ENCODE assay signal across 12 cellular contexts in the genomic region with DNA sequence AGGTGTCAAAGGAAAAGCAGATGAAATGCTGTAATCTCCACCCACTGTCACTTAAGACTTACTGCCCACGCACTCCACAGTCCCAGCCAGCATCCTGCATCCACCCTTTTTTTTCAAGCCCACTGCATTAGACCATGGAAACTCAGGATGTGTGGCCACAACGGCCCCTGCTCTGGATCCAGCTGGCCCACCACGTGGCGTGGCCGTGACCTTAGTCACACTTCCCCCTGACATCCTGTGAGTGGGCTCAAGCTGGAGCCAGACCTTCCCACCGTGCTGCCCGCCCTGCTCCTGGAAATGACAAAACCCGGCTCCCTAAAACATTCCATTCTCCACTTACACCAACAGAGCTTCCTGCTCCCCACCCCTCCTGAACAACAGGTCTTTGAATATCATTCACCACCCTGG.
DNase-seq lines count a peak whose midpoint lies in the region; ATAC-seq, FAIRE-seq and TF ChIP-seq lines count a peak whose summit lies in the region.
"Had no signal": no experiment of that assay in that cellular context is flagged by ENCODE, and none has a peak within 500 bp of the region (broad histone marks: within the 10 kb centered on the region; RNA-seq: fewer than 3 reads in every experiment).

No MANE protein-coding gene starts in this region.

- in situ Hi-C loops in HepG2 (cut with HindIII; ENCODE audit: extremely low pct_ligation_motif_present, low pct_unique_long_range_greater_than_20kb) = no loop called here

- TF ChIP-seq EP300 in HepG2 (IDR thresholded peaks at IDR 0.05; ENCODE audit: low read depth in 2 of 2, low read length in 2 of 2) (no peak), HepG2 (CRISPR knock-in tag; IDR thresholded peaks at IDR 0.05; ENCODE audit: borderline replicate concordance) (no peak)

- TF ChIP-seq POLR2A in right lobe of liver (IDR thresholded peaks at IDR 0.05) (no peak), HepG2 (IDR thresholded peaks at IDR 0.05; ENCODE audit: insufficient read depth in 1 of 2, low read depth in 2 of 2, low read length in 2 of 2) (no peak)

- H3K36me3 ChIP-seq in right lobe of liver = no peaks in the 10 kb centered on the region
- no peaks in the 10 kb centered on the region; a peak in 1 of 5 replicates for H3K36me3 ChIP-seq in HepG2 (replicated peaks in 1 of 2; ENCODE audit: control insufficient read depth in 1 of 2, insufficient read depth in 2 of 2, low read length in 2 of 2)
- no peaks in the 10 kb centered on the region for H3K36me3 ChIP-seq in bronchial epithelial cell (ENCODE audit: control insufficient read depth, insufficient read depth, low read length)
- H3K36me3 ChIP-seq in keratinocyte (ENCODE audit: control insufficient read depth in 2 of 2, extremely low read depth in 1 of 2, insufficient read depth in 2 of 2, low read length in 2 of 2) = peaks cover 0 to 1% of the 10 kb centered on the region in 2 experiments
- no peaks in the 10 kb centered on the region for H3K36me3 ChIP-seq in upper lobe of right lung
- H3K36me3 ChIP-seq: BLaER1 had no signal

- H3K9me3 ChIP-seq in right lobe of liver (no peaks in the 10 kb centered on the region), HepG2 (ENCODE audit: low read length) (no peaks in the 10 kb centered on the region), keratinocyte (ENCODE audit: control insufficient read depth, low read depth, low read length) (no peaks in the 10 kb centered on the region), upper lobe of right lung (no peaks in the 10 kb centered on the region)

- intact Hi-C loops in right lobe of liver (cut with DNase I) = no loop called here
- intact Hi-C loops in HepG2 (cut with micrococcal nuclease; ENCODE audit: unreplicated experiment) = no loop called here
- intact Hi-C loops in upper lobe of right lung (cut with DNase I) = no loop called here

- H3K79me2 ChIP-seq in HepG2 (ENCODE audit: insufficient read depth, low read length) (peaks cover 2% of the 10 kb centered on the region), keratinocyte (ENCODE audit: control insufficient read depth, insufficient read depth, low read length) (peaks cover 63% of the 10 kb centered on the region)

- H2AFZ ChIP-seq in HepG2 (ENCODE audit: low read length) (no peak overlapping the region), keratinocyte (ENCODE audit: control insufficient read depth, low read length) (no peak overlapping the region)

- H3K27ac ChIP-seq in right lobe of liver (no peak overlapping the region), HepG2 (ENCODE audit: extremely low read length, insufficient read depth, low read length) (no peak overlapping the region), keratinocyte (ENCODE audit: control insufficient read depth, insufficient read depth, low read length) (peak overlapping the region; percentile 82), upper lobe of right lung (peak overlapping the region; percentile 24)
- H3K27ac ChIP-seq: BLaER1 had no signal

- no peak for DNase-seq in right lobe of liver
- DNase-seq in HepG2 (ENCODE audit: low spot score) = no peak
- peak; percentile 60 for DNase-seq in bronchial epithelial cell (ENCODE audit: low read depth)
- no peak for DNase-seq in keratinocyte (ENCODE audit: low read depth, low spot score)
- DNase-seq in upper lobe of right lung = peak; percentile 64
- no peak for DNase-seq in GM19239 (ENCODE audit: insufficient read length, low spot score)
- DNase-seq in amniotic stem cell (lab: John Stamatoyannopoulos, UW) = no peak
- DNase-seq: NCI-H187 had no signal

- BruUV-seq in HepG2 (replicated peaks; lab: Mats Ljungman, UMichigan) = no TSS peak

- H3K9me1 ChIP-seq in keratinocyte (ENCODE audit: control insufficient read depth, extremely low read depth, insufficient read depth, low read length) = no peaks in the 10 kb centered on the region

- 44% methylated on average over 4 of the region's 8 CpGs for WGBS in right lobe of liver (ENCODE audit: insufficient coverage, low coverage, low lambda C conversion rate, missing lambda C conversion rate)
- 97% methylated on average over 5 of the region's 8 CpGs for whole genome bisulfite sequencing in HepG2 (ENCODE audit: low lambda C conversion rate)

- CTCF ChIA-PET in HepG2 (lab: Yijun Ruan, JAX; ENCODE audit: low intra/inter-chr PET ratio, low total read pairs) = no interaction called here

- H4K20me1 ChIP-seq in HepG2 (ENCODE audit: insufficient read depth, low read length) (no peaks in the 10 kb centered on the region), keratinocyte (ENCODE audit: control insufficient read depth, extremely low read depth, insufficient read depth, low read length) (no peaks in the 10 kb centered on the region)
- H4K20me1 ChIP-seq: BLaER1 had no signal

- ATAC-seq in right lobe of liver = peak in 3 of 4 donors; percentile 10 to 66 (median 64)
- no peak for ATAC-seq in HepG2
- peak; percentile 73 for ATAC-seq in upper lobe of right lung
- ATAC-seq in GM21717 (IDR thresholded peaks at IDR 0.05; ENCODE audit: unreplicated experiment) = no peak

- POLR2A ChIA-PET in HepG2 (lab: Yijun Ruan, JAX) = no interaction called here

- no peak for TF ChIP-seq RAD21 in HepG2 (CRISPR knock-in tag; IDR thresholded peaks at IDR 0.05)

- dilution Hi-C loops in keratinocyte (cut with MboI; ENCODE audit: extremely low pct_ligation_motif_present, low sequenced_read_pairs) = no loop called here

- no peaks in the 10 kb centered on the region for H3K4me1 ChIP-seq in right lobe of liver
- H3K4me1 ChIP-seq in HepG2 (ENCODE audit: insufficient read depth, low read length) = no peaks in the 10 kb centered on the region
- peaks cover 57% of the 10 kb centered on the region for H3K4me1 ChIP-seq in keratinocyte (ENCODE audit: control insufficient read depth, extremely low read depth, insufficient read depth, low read length)
- H3K4me1 ChIP-seq in upper lobe of right lung = no peaks in the 10 kb centered on the region

- peaks cover 0 to 4% of the 10 kb centered on the region in 2 donors for H3K27me3 ChIP-seq in right lobe of liver
- H3K27me3 ChIP-seq in HepG2 (ENCODE audit: control insufficient read depth in 1 of 2, insufficient read depth in 2 of 2, low read length in 2 of 2) = no peaks in the 10 kb centered on the region
- H3K27me3 ChIP-seq in bronchial epithelial cell (ENCODE audit: control insufficient read depth, insufficient read depth, low read length) = no peaks in the 10 kb centered on the region
- peaks cover 2% of the 10 kb centered on the region for H3K27me3 ChIP-seq in keratinocyte (ENCODE audit: control insufficient read depth, extremely low read depth, insufficient read depth, low read length)
- H3K27me3 ChIP-seq in upper lobe of right lung = no peaks in the 10 kb centered on the region
- H3K27me3 ChIP-seq: BLaER1 had no signal

- no peak overlapping the region for H3K4me3 ChIP-seq in right lobe of liver
- no peak overlapping the region for H3K4me3 ChIP-seq in HepG2 (replicated peaks in 1 of 3; ENCODE audit: insufficient read depth in 1 of 3, low read depth in 2 of 3, low read length in 3 of 3)
- peak overlapping the region; percentile 12 for H3K4me3 ChIP-seq in bronchial epithelial cell (ENCODE audit: low read depth, low read length)
- H3K4me3 ChIP-seq in keratinocyte (ENCODE audit: control insufficient read depth in 2 of 3, extremely low read depth in 1 of 3, insufficient read depth in 2 of 3, low read depth in 1 of 3, low read length in 3 of 3) = peak overlapping the region in 2 of 3 experiments; percentile 32 to 43
- H3K4me3 ChIP-seq in upper lobe of right lung = no peak overlapping the region
- H3K4me3 ChIP-seq: BLaER1, skin epidermis had no signal

- TF ChIP-seq CTCF in right lobe of liver (IDR thresholded peaks at IDR 0.05) (no peak), HepG2 (CRISPR knock-in tag; IDR thresholded peaks at IDR 0.05) (no peak), bronchial epithelial cell (IDR thresholded peaks at IDR 0.05; ENCODE audit: insufficient read depth, low read length, severe bottlenecking) (no peak), keratinocyte (optimal IDR thresholded peaks at IDR 0.05 in 1 of 3, IDR thresholded peaks at IDR 0.05 in 1 of 3, conservative IDR thresholded peaks at IDR 0.05 in 1 of 3; ENCODE audit: extremely low read depth in 1 of 3, insufficient read depth in 2 of 3, low read length in 3 of 3) (no peak), upper lobe of right lung (IDR thresholded peaks at IDR 0.05) (no peak)

- H3K9ac ChIP-seq in HepG2 (ENCODE audit: insufficient read depth, low read depth, low read length) = no peak overlapping the region
- H3K9ac ChIP-seq in keratinocyte (ENCODE audit: control insufficient read depth, extremely low read depth, insufficient read depth, low read length) = peak overlapping the region; percentile 60
- H3K9ac ChIP-seq: BLaER1 had no signal

- FAIRE-seq in HepG2 (lab: Jason Lieb, UNC) (no peak), bronchial epithelial cell (lab: Jason Lieb, UNC) (peak; percentile 85), keratinocyte (lab: Jason Lieb, UNC) (peak; percentile 62), GM19239 (lab: Jason Lieb, UNC) (no peak)
- FAIRE-seq: colon had no signal

- H3K4me2 ChIP-seq in HepG2 (ENCODE audit: low read depth, low read length) (no peak overlapping the region), keratinocyte (ENCODE audit: control insufficient read depth, extremely low read depth, insufficient read depth, low read depth, low read length) (peak overlapping the region; percentile 70)
- H3K4me2 ChIP-seq: BLaER1 had no signal

Comparison
In these comparisons a context has a peak if more than half of its experiments do, and no peak if none do; other contexts are left out.
1. ATAC-seq: peak in right lobe of liver (3 of 4) and upper lobe of right lung (single experiment); none in HepG2 (single experiment) and GM21717 (single experiment).
2. DNase-seq: peak in bronchial epithelial cell (single experiment) and upper lobe of right lung (single experiment); none in right lobe of liver (0 of 3), HepG2 (single experiment), keratinocyte (single experiment), GM19239 (single experiment) and amniotic stem cell (single experiment).
3. H3K27ac ChIP-seq: peak in keratinocyte (single experiment) and upper lobe of right lung (single experiment); none in right lobe of liver (0 of 3) and HepG2 (single experiment).
4. H3K4me3 ChIP-seq: peak in bronchial epithelial cell (single experiment) and keratinocyte (2 of 3); none in right lobe of liver (0 of 3), HepG2 (0 of 3) and upper lobe of right lung (single experiment).